Comparison of ENCODE assay signal across 24 cellular contexts in genomic region chr4:112970903-112971302, GRCh38.
"Had no signal": no experiment of that assay in that cellular context is flagged by ENCODE, and none has a peak within 500 bp of the region (broad histone marks: within the 10 kb centered on the region; RNA-seq: fewer than 3 reads in every experiment).

No MANE protein-coding gene starts in this region.

- H3K4me3 ChIP-seq: MG63, PC-9, Peyer's patch, SJCRH30 had no signal

- H3K9me3 ChIP-seq: MG63, Peyer's patch, SJCRH30 had no signal

- H3K36me3 ChIP-seq: MG63, Peyer's patch had no signal

- H3K4me2 ChIP-seq: PC-9 had no signal

- H2AFZ ChIP-seq: PC-9 had no signal

- DNase-seq: Karpas-422, KG1, MG63, NCI-H1092, NCI-H1105 treated with DMSO at 0.1 percent for 48 hours, NCI-H1417 treated with DMSO at 0.1 percent for 48 hours, NCI-H146, NCI-H1694 treated with DMSO at 0.1 percent for 48 hours, NCI-H1930, NCI-H2081, NCI-H2107, NCI-H226, NCI-H446, NCI-H510A, NCI-H524 treated with DMSO at 0.1 percent for 48 hours, NCI-H69, NCI-H774, OCI-M1, PC-9, Peyer's patch, SHP77 treated with DMSO at 0.1 percent for 48 hours, SJCRH30 had no signal

- H3K27ac ChIP-seq: PC-9, Peyer's patch, SJCRH30 had no signal

- H3K4me1 ChIP-seq: Peyer's patch, SJCRH30 had no signal

- H3K27me3 ChIP-seq: MG63, Peyer's patch, SJCRH30 had no signal

- ATAC-seq: Right ventricle myocardium inferior, SK-N-SH treated with all-trans-retinoic acid at 6 μM for 48 hours had no signal
